In genomic region chr4:107719927-107720722, GRCh38 we compare ENCODE assay signal across 1 cellular context.
TF ChIP-seq lines count a peak whose summit lies in the region.

Gene PAPSS1 (minus strand): TSS chr4:107720234. CDS start chr4:107720179, 55 bp downstream.

TF ChIP-seq in HepG2, 621 proteins besides CTCF, POLR2A, EP300 and RAD21 (continued from another document and continues in another):
- TF ChIP-seq XRCC5 (optimal IDR thresholded peaks at IDR 0.05; ENCODE audit: low read length) (no peak), ZBTB34 (CRISPR knock-in tag; IDR thresholded peaks at IDR 0.05) (no peak), ZNF333 (CRISPR knock-in tag; IDR thresholded peaks at IDR 0.05; ENCODE audit: borderline replicate concordance) (no peak), ATM (IDR thresholded peaks at IDR 0.05; ENCODE audit: borderline replicate concordance) (no peak), GFI1 (CRISPR knock-in tag; IDR thresholded peaks at IDR 0.05; ENCODE audit: borderline replicate concordance) (no peak; the same call in 1 of the 2 replicates), ZSCAN22 (CRISPR knock-in tag; IDR thresholded peaks at IDR 0.05) (no peak), ZBTB7B (CRISPR knock-in tag; IDR thresholded peaks at IDR 0.05) (peak; percentile 32), IKZF5 (CRISPR knock-in tag; IDR thresholded peaks at IDR 0.05) (peak; percentile 45; the same call in 1 of the 2 replicates), KLF12 (CRISPR knock-in tag; IDR thresholded peaks at IDR 0.05; ENCODE audit: borderline replicate concordance) (0 out of 2 replicates have a peak, but pooled peaks have one; percentile 13), NFE2L1 (CRISPR knock-in tag; IDR thresholded peaks at IDR 0.05; ENCODE audit: borderline replicate concordance) (no peak), SOX13 (IDR thresholded peaks at IDR 0.05) (no peak), SOX13 (CRISPR knock-in tag; conservative IDR thresholded peaks at IDR 0.05 in 1 of 2, IDR thresholded peaks at IDR 0.05 in 1 of 2) (no peak; a peak in 1 of 4 replicates), ZSCAN31 (CRISPR knock-in tag; IDR thresholded peaks at IDR 0.05; ENCODE audit: low read depth) (peak; percentile 76; the same call in 1 of the 2 replicates), JUN (CRISPR knock-in tag; IDR thresholded peaks at IDR 0.05) (no peak), KDM1A (CRISPR knock-in tag; IDR thresholded peaks at IDR 0.05) (no peak; the same call in 1 of the 2 replicates), MTF1 (CRISPR knock-in tag; IDR thresholded peaks at IDR 0.05) (no peak), NFYC (CRISPR knock-in tag; IDR thresholded peaks at IDR 0.05) (no peak), NR2F2 (IDR thresholded peaks at IDR 0.05; ENCODE audit: borderline replicate concordance, low read depth) (no peak), CCDC6 (CRISPR knock-in tag; IDR thresholded peaks at IDR 0.05) (peak; percentile 44), KAT8 (CRISPR knock-in tag; IDR thresholded peaks at IDR 0.05) (no peak), MED1 (CRISPR knock-in tag; IDR thresholded peaks at IDR 0.05) (no peak; the same call in 1 of the 2 replicates), ZNF644 (CRISPR knock-in tag; IDR thresholded peaks at IDR 0.05; ENCODE audit: low read depth) (no peak), ZNF292 (CRISPR knock-in tag; IDR thresholded peaks at IDR 0.05; ENCODE audit: borderline replicate concordance, low read depth) (peak; percentile 66), RORA (CRISPR knock-in tag; IDR thresholded peaks at IDR 0.05) (no peak), RARG (CRISPR knock-in tag; IDR thresholded peaks at IDR 0.05; ENCODE audit: low read depth) (no peak), HIC2 (CRISPR knock-in tag; IDR thresholded peaks at IDR 0.05; ENCODE audit: low read depth) (no peak), E2F5 (CRISPR knock-in tag; conservative IDR thresholded peaks at IDR 0.05) (no peak; the same call in 1 of the 2 replicates), MTERF4 (CRISPR knock-in tag; IDR thresholded peaks at IDR 0.05) (peak; percentile 40; the same call in 1 of the 2 replicates), TRIM22 (IDR thresholded peaks at IDR 0.05) (no peak), SOX6 (IDR thresholded peaks at IDR 0.05) (no peak), SOX6 (CRISPR knock-in tag; IDR thresholded peaks at IDR 0.05) (no peak; the same call in 1 of the 2 replicates), RFX1 (IDR thresholded peaks at IDR 0.05) (no peak), SMC3 (IDR thresholded peaks at IDR 0.05; ENCODE audit: low read length) (no peak), ZFP91 (CRISPR knock-in tag; IDR thresholded peaks at IDR 0.05; ENCODE audit: borderline replicate concordance) (peak; percentile 86), ZBTB37 (CRISPR knock-in tag; IDR thresholded peaks at IDR 0.05) (no peak), ETV5 (CRISPR knock-in tag; IDR thresholded peaks at IDR 0.05; ENCODE audit: borderline replicate concordance) (no peak), ZNF580 (CRISPR knock-in tag; IDR thresholded peaks at IDR 0.05; ENCODE audit: borderline replicate concordance, low read depth) (no peak; the same call in 1 of the 2 replicates), ATF7-NPFF (CRISPR knock-in tag; IDR thresholded peaks at IDR 0.05; ENCODE audit: low read depth) (peak; percentile 71; the same call in 1 of the 2 replicates), MTA1 (CRISPR knock-in tag; IDR thresholded peaks at IDR 0.05; ENCODE audit: borderline replicate concordance) (peak; percentile 13; the same call in 1 of the 2 replicates), ZNF589 (CRISPR knock-in tag; conservative IDR thresholded peaks at IDR 0.05) (no peak), FOXA1 (IDR thresholded peaks at IDR 0.05) (no peak), FOXA1 (CRISPR knock-in tag; IDR thresholded peaks at IDR 0.05) (no peak), SIX1 (CRISPR knock-in tag; IDR thresholded peaks at IDR 0.05; ENCODE audit: borderline replicate concordance) (no peak), PREB (CRISPR knock-in tag; IDR thresholded peaks at IDR 0.05) (no peak), STAG1 (CRISPR knock-in tag; IDR thresholded peaks at IDR 0.05) (no peak), BRCA1 (CRISPR knock-in tag; IDR thresholded peaks at IDR 0.05) (no peak), SKI (IDR thresholded peaks at IDR 0.05; ENCODE audit: partially characterized antibody) (no peak), ZFY (CRISPR knock-in tag; IDR thresholded peaks at IDR 0.05) (peak; percentile 76), NFYB (CRISPR knock-in tag; IDR thresholded peaks at IDR 0.05) (no peak), PAF1 (CRISPR knock-in tag; IDR thresholded peaks at IDR 0.05) (no peak), NR0B2 (CRISPR knock-in tag; IDR thresholded peaks at IDR 0.05) (peak; percentile 89)
- TF ChIP-seq, protein P1, sequence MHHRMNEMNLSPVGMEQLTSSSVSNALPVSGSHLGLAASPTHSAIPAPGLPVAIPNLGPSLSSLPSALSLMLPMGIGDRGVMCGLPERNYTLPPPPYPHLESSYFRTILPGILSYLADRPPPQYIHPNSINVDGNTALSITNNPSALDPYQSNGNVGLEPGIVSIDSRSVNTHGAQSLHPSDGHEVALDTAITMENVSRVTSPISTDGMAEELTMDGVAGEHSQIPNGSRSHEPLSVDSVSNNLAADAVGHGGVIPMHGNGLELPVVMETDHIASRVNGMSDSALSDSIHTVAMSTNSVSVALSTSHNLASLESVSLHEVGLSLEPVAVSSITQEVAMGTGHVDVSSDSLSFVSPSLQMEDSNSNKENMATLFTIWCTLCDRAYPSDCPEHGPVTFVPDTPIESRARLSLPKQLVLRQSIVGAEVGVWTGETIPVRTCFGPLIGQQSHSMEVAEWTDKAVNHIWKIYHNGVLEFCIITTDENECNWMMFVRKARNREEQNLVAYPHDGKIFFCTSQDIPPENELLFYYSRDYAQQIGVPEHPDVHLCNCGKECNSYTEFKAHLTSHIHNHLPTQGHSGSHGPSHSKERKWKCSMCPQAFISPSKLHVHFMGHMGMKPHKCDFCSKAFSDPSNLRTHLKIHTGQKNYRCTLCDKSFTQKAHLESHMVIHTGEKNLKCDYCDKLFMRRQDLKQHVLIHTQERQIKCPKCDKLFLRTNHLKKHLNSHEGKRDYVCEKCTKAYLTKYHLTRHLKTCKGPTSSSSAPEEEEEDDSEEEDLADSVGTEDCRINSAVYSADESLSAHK (CRISPR knock-in tag; IDR thresholded peaks at IDR 0.05; ENCODE audit: borderline replicate concordance), result no peak
- TF ChIP-seq, protein P2, sequence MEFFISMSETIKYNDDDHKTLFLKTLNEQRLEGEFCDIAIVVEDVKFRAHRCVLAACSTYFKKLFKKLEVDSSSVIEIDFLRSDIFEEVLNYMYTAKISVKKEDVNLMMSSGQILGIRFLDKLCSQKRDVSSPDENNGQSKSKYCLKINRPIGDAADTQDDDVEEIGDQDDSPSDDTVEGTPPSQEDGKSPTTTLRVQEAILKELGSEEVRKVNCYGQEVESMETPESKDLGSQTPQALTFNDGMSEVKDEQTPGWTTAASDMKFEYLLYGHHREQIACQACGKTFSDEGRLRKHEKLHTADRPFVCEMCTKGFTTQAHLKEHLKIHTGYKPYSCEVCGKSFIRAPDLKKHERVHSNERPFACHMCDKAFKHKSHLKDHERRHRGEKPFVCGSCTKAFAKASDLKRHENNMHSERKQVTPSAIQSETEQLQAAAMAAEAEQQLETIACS (CRISPR knock-in tag; IDR thresholded peaks at IDR 0.05), result peak; percentile 98
